In genomic region chr3:149604125-149604851, GRCh38 we compare ENCODE assay signal across 14 cellular contexts. TPM values are rescaled to one million over a fixed set of nuclear protein-coding genes. Genes with fewer than 3 reads are reported as not detected.
DNase-seq lines count a peak whose midpoint lies in the region; ATAC-seq, FAIRE-seq and TF ChIP-seq lines count a peak whose summit lies in the region.
"Had no signal": no experiment of that assay in that cellular context is flagged by ENCODE, and none has a peak within 500 bp of the region (broad histone marks: within the 10 kb centered on the region; RNA-seq: fewer than 3 reads in every experiment).

No MANE protein-coding gene starts in this region.

- H3K9me3 ChIP-seq in A549 = no peaks in the 10 kb centered on the region
- H3K9me3 ChIP-seq in HCT116 (ENCODE audit: control insufficient read depth in 1 of 2, insufficient read depth in 1 of 2, low read depth in 1 of 2, low read length in 2 of 2) = no peaks in the 10 kb centered on the region
- no peaks in the 10 kb centered on the region for H3K9me3 ChIP-seq in mammary epithelial cell (replicated peaks; ENCODE audit: insufficient read depth, low read length)
- no peaks in the 10 kb centered on the region for H3K9me3 ChIP-seq in kidney (ENCODE audit: control insufficient read depth in 1 of 2, low read length in 2 of 2)

- CTCF ChIA-PET in A549 (lab: Yijun Ruan, JAX) = interaction anchor here (0.6 to 2.3 kb wide), 9 partner anchors 16 to 204 kb away, joined by 3 to 6 read pairs (median 4); partner anchors contain the start of gene COMMD2
- CTCF ChIA-PET in HCT116 (lab: Charles Lee) = no interaction called here
- CTCF ChIA-PET in mammary epithelial cell (lab: Charles Lee; ENCODE audit: low non-redundant PET) = interaction anchor here (0.6 kb wide), 1 partner anchor 149 kb away, joined by 6 read pairs; no protein-coding TSS in a partner anchor
- CTCF ChIA-PET in activated CD8-positive, alpha-beta T cell treated with anti-CD3 and anti-CD28 coated beads for 36 hours (lab: Charles Lee) = no interaction called here

- H3K4me3 ChIP-seq in A549 (no peak overlapping the region), HCT116 (replicated peaks in 1 of 2; ENCODE audit: low read depth in 1 of 2, low read length in 2 of 2) (no peak overlapping the region), mammary epithelial cell (replicated peaks in 1 of 3; ENCODE audit: insufficient read depth in 1 of 3, low read depth in 2 of 3, low read length in 3 of 3) (no peak overlapping the region), mesendoderm (ENCODE audit: low read length) (no peak overlapping the region), kidney (ENCODE audit: low read length in 2 of 2) (no peak overlapping the region)

- no peak overlapping the region for H3K4me3 Mint-ChIP-seq in activated CD8-positive, alpha-beta T cell treated with anti-CD3 and anti-CD28 coated beads for 36 hours
- H3K4me3 Mint-ChIP-seq: activated CD8-positive, alpha-beta T cell treated with anti-CD3 and anti-CD28 coated beads, Interleukin-2, amount 10 ng/mL, durations not matched to agents 7 days and 5 days; activated naive CD4-positive, alpha-beta T cell treated with anti-CD3 and anti-CD28 coated beads, Interleukin-2, amount 50 U/mL, for 24 hours; B cell had no signal

- H3K27me3 ChIP-seq in HCT116 (ENCODE audit: insufficient read depth, low read length) (no peaks in the 10 kb centered on the region), mammary epithelial cell (ENCODE audit: insufficient read depth, low read length) (no peaks in the 10 kb centered on the region), mesendoderm (ENCODE audit: insufficient read depth, low read length, poor library complexity) (no peaks in the 10 kb centered on the region)

- H2AFZ ChIP-seq in HCT116 (ENCODE audit: low read depth, low read length, poor library complexity, severe bottlenecking) (no peak overlapping the region), mammary epithelial cell (ENCODE audit: low read depth, low read length) (no peak overlapping the region)

- H3K4me1 Mint-ChIP-seq in activated CD8-positive, alpha-beta T cell treated with anti-CD3 and anti-CD28 coated beads for 36 hours (ENCODE audit: low read depth) = no peaks in the 10 kb centered on the region
- H3K4me1 Mint-ChIP-seq: activated naive CD4-positive, alpha-beta T cell treated with anti-CD3 and anti-CD28 coated beads, Interleukin-2, amount 50 U/mL, for 24 hours had no signal

- H3K4me1 ChIP-seq in A549 = peaks cover 98% of the 10 kb centered on the region
- peaks cover 48 to 55% of the 10 kb centered on the region in 2 experiments for H3K4me1 ChIP-seq in HCT116 (ENCODE audit: control insufficient read depth in 1 of 2, insufficient read depth in 2 of 2, low read length in 2 of 2)
- H3K4me1 ChIP-seq in mammary epithelial cell (ENCODE audit: insufficient read depth, low read length) = peaks cover 23% of the 10 kb centered on the region
- peaks cover 3% of the 10 kb centered on the region for H3K4me1 ChIP-seq in mesendoderm (ENCODE audit: control insufficient read depth, low read depth, low read length)
- peaks cover 19 to 54% of the 10 kb centered on the region in 2 donors for H3K4me1 ChIP-seq in kidney (ENCODE audit: control insufficient read depth in 1 of 2, insufficient read depth in 1 of 2, low read depth in 1 of 2, low read length in 2 of 2)

- H3K36me3 ChIP-seq in HCT116 (ENCODE audit: control insufficient read depth in 1 of 2, insufficient read depth in 2 of 2, low read length in 2 of 2) (no peaks in the 10 kb centered on the region), mammary epithelial cell (ENCODE audit: insufficient read depth, low read length) (peaks cover 2% of the 10 kb centered on the region), mesendoderm (ENCODE audit: control insufficient read depth, insufficient read depth, low read length) (no peaks in the 10 kb centered on the region), kidney (ENCODE audit: control insufficient read depth in 1 of 2, insufficient read depth in 2 of 2, low read length in 2 of 2) (no peaks in the 10 kb centered on the region)

- no peak overlapping the region for H2BK5ac ChIP-seq in mesendoderm (ENCODE audit: low read length)

- H3K9ac ChIP-seq in HCT116 (ENCODE audit: low read length) (0 out of 2 replicates have a peak overlapping the region, but pooled peaks have one; percentile 6), mammary epithelial cell (ENCODE audit: insufficient read depth, low read length) (no peak overlapping the region), mesendoderm (ENCODE audit: low read length) (no peak overlapping the region), kidney (ENCODE audit: low read length in 2 of 2) (no peak overlapping the region)

- TF ChIP-seq POLR2A in A549 (IDR thresholded peaks at IDR 0.05; ENCODE audit: low read length) (no peak), HCT116 (IDR thresholded peaks at IDR 0.05; ENCODE audit: borderline replicate concordance, extremely low read depth, insufficient read depth, insufficient read length) (no peak)

- in situ Hi-C loops in mammary epithelial cell (cut with MboI; ENCODE audit: low sequenced_read_pairs in 2 of 2) = no loop called here

- RAD21 ChIA-PET in HCT116 (lab: Charles Lee; ENCODE audit: low non-redundant PET in 1 of 2, low total read pairs in 2 of 2, uncharacterized antibody in 2 of 2, unreplicated experiment in 2 of 2) = no interaction called here

- dilution Hi-C loops in mammary epithelial cell (cut with HindIII; ENCODE audit: low sequenced_read_pairs) = no loop called here

- no peak overlapping the region for H4K5ac ChIP-seq in mesendoderm (ENCODE audit: low read length)

- no peak overlapping the region for H2AK5ac ChIP-seq in mesendoderm (ENCODE audit: low read length)

- peaks cover 2% of the 10 kb centered on the region for H3K27me3 Mint-ChIP-seq in activated CD8-positive, alpha-beta T cell treated with anti-CD3 and anti-CD28 coated beads for 36 hours
- H3K27me3 Mint-ChIP-seq: activated naive CD4-positive, alpha-beta T cell treated with anti-CD3 and anti-CD28 coated beads, Interleukin-2, amount 50 U/mL, for 24 hours; B cell had no signal

- no peak for TF ChIP-seq RAD21 in A549 (conservative IDR thresholded peaks at IDR 0.05 in 1 of 2, IDR thresholded peaks at IDR 0.05 in 1 of 2)
- no peak for TF ChIP-seq RAD21 in HCT116 (IDR thresholded peaks at IDR 0.05; ENCODE audit: low read depth)

- H3K4me2 ChIP-seq in A549 (peak overlapping the region; percentile 77), HCT116 (ENCODE audit: low read length) (peak overlapping the region; percentile 51), mammary epithelial cell (ENCODE audit: insufficient read depth, low read depth, low read length) (no peak overlapping the region), mesendoderm (ENCODE audit: low read length) (no peak overlapping the region)

- peak overlapping the region; percentile 84 to 89 for H3K27ac ChIP-seq in A549
- H3K27ac ChIP-seq in HCT116 (ENCODE audit: low read depth, low read length) = peak overlapping the region; percentile 54
- peak overlapping the region; percentile 68 for H3K27ac ChIP-seq in mammary epithelial cell (ENCODE audit: insufficient read depth, low read depth, low read length)
- no peak overlapping the region for H3K27ac ChIP-seq in mesendoderm (ENCODE audit: low read depth, low read length)
- H3K27ac ChIP-seq in kidney (ENCODE audit: low read depth in 2 of 2, low read length in 2 of 2) = peak overlapping the region in 1 of 2 donors; percentile 8

- no peak overlapping the region for H3K4ac ChIP-seq in mesendoderm (ENCODE audit: low read depth, low read length)

- BruUV-seq in HCT116 (replicated peaks; lab: Mats Ljungman, UMichigan) (no TSS peak), mammary epithelial cell (replicated peaks; lab: Mats Ljungman, UMichigan) (no TSS peak)

- no peak overlapping the region for H4K8ac ChIP-seq in mesendoderm (ENCODE audit: low read depth, low read length)

- no peak overlapping the region for H3K27ac Mint-ChIP-seq in activated CD8-positive, alpha-beta T cell treated with anti-CD3 and anti-CD28 coated beads for 36 hours
- H3K27ac Mint-ChIP-seq: activated CD8-positive, alpha-beta T cell treated with anti-CD3 and anti-CD28 coated beads, Interleukin-2, amount 10 ng/mL, durations not matched to agents 7 days and 5 days; activated naive CD4-positive, alpha-beta T cell treated with anti-CD3 and anti-CD28 coated beads, Interleukin-2, amount 50 U/mL, for 24 hours; B cell had no signal

- no peak overlapping the region for H3K23ac ChIP-seq in mesendoderm (ENCODE audit: low read length)

- no peak overlapping the region for H2BK15ac ChIP-seq in mesendoderm (replicated peaks; ENCODE audit: low read depth)

- 61% methylated on average over 3 of the region's 3 CpGs for WGBS in A549 (ENCODE audit: missing lambda C conversion rate)
- 48% methylated on average over 3 of the region's 3 CpGs for WGBS in mammary epithelial cell (ENCODE audit: low coverage, missing lambda C conversion rate)
- WGBS in mesendoderm (ENCODE audit: extremely low coverage, insufficient coverage, low lambda C conversion rate) = no CpG with 5 or more reads among the region's 3 CpGs

- H2BK120ac ChIP-seq in mesendoderm (ENCODE audit: low read depth, low read length) = no peak overlapping the region

- intact Hi-C loops in HCT116 (cut with micrococcal nuclease) = no loop called here
- intact Hi-C loops in mammary epithelial cell (cut with micrococcal nuclease) = no loop called here
- intact Hi-C loops in activated CD8-positive, alpha-beta T cell treated with anti-CD3 and anti-CD28 coated beads for 36 hours (cut with micrococcal nuclease) = no loop called here
- intact Hi-C loops in kidney (cut with DNase I) = no loop called here

- no peak overlapping the region for H3K56ac ChIP-seq in mesendoderm (ENCODE audit: low read length)

- H4K20me1 ChIP-seq in HCT116 (ENCODE audit: insufficient read depth) (no peaks in the 10 kb centered on the region), mammary epithelial cell (ENCODE audit: insufficient read depth, low read length) (no peaks in the 10 kb centered on the region)

- no peaks in the 10 kb centered on the region for H3K9me3 Mint-ChIP-seq in activated CD8-positive, alpha-beta T cell treated with anti-CD3 and anti-CD28 coated beads for 36 hours
- H3K9me3 Mint-ChIP-seq: activated naive CD4-positive, alpha-beta T cell treated with anti-CD3 and anti-CD28 coated beads, Interleukin-2, amount 50 U/mL, for 24 hours had no signal

- no peaks in the 10 kb centered on the region for H3K9me2 ChIP-seq in HCT116 (ENCODE audit: insufficient read depth)

- H3K36me3 Mint-ChIP-seq in activated CD8-positive, alpha-beta T cell treated with anti-CD3 and anti-CD28 coated beads for 36 hours (ENCODE audit: low read depth) = no peaks in the 10 kb centered on the region
- H3K36me3 Mint-ChIP-seq: activated naive CD4-positive, alpha-beta T cell treated with anti-CD3 and anti-CD28 coated beads, Interleukin-2, amount 50 U/mL, for 24 hours had no signal

- H3K79me1 ChIP-seq in mesendoderm (ENCODE audit: low read length) = peaks cover 9% of the 10 kb centered on the region

- peaks cover 58% of the 10 kb centered on the region for H3K79me2 ChIP-seq in HCT116 (ENCODE audit: insufficient read depth, low read length)
- H3K79me2 ChIP-seq in mammary epithelial cell (ENCODE audit: insufficient read depth, low read length) = peaks cover 86% of the 10 kb centered on the region
- H3K79me2 ChIP-seq in mesendoderm (ENCODE audit: control insufficient read depth, insufficient read depth, low read length) = no peaks in the 10 kb centered on the region

- no peak overlapping the region for H3K18ac ChIP-seq in mesendoderm (ENCODE audit: low read length)

- FAIRE-seq in A549 (lab: Jason Lieb, UNC) = no peak
- FAIRE-seq in kidney (lab: Jason Lieb, UNC) = no peak

- ATAC-seq in A549 = peak; percentile 44 to 48; a peak in 4 of 6 replicates
- peak; percentile 27; the same call in 1 of the 2 replicates for ATAC-seq in HCT116
- ATAC-seq in activated CD8-positive, alpha-beta T cell treated with anti-CD3 and anti-CD28 coated beads for 36 hours = no peak
- ATAC-seq: activated CD8-positive, alpha-beta T cell treated with anti-CD3 and anti-CD28 coated beads, Interleukin-2, amount 10 ng/mL, durations not matched to agents 7 days and 5 days had no signal

- TF ChIP-seq CTCF in A549 (IDR thresholded peaks at IDR 0.05) (no peak), HCT116 (IDR thresholded peaks at IDR 0.05 in 2 of 3, conservative IDR thresholded peaks at IDR 0.05 in 1 of 3; ENCODE audit: borderline replicate concordance in 1 of 3, insufficient read depth in 1 of 3, low read depth in 2 of 3, low read length in 2 of 3) (no peak), mammary epithelial cell (conservative IDR thresholded peaks at IDR 0.05 in 1 of 2, IDR thresholded peaks at IDR 0.05 in 1 of 2; ENCODE audit: extremely low read depth in 1 of 2, insufficient read depth in 1 of 2, low read depth in 1 of 2, low read length in 2 of 2) (no peak), kidney (IDR thresholded peaks at IDR 0.05; ENCODE audit: borderline replicate concordance, extremely low read depth, insufficient read depth) (no peak)
- TF ChIP-seq CTCF in activated CD8-positive, alpha-beta T cell treated with anti-CD3 and anti-CD28 coated beads for 36 hours (IDR thresholded peaks at IDR 0.05) = no peak

- TF ChIP-seq EP300 in A549 (IDR thresholded peaks at IDR 0.05) = no peak

- POLR2A ChIA-PET in A549 (lab: Yijun Ruan, JAX) (interaction anchor here (0.6 to 2.2 kb wide), 7 partner anchors 10 to 595 kb away, joined by 3 to 31 read pairs (median 3); partner anchors contain the start of gene WWTR1), HCT116 (lab: Charles Lee) (no interaction called here)
- POLR2A ChIA-PET in activated CD8-positive, alpha-beta T cell treated with anti-CD3 and anti-CD28 coated beads for 36 hours (lab: Charles Lee) = interaction anchor here (0.6 kb wide), 1 partner anchor 30 kb away, joined by 4 read pairs; no protein-coding TSS in a partner anchor

- DNase-seq in A549 (ENCODE audit: low read depth in 1 of 2, low spot score in 1 of 2) = no peak
- DNase-seq in HCT116 (ENCODE audit: low read depth, low spot score) = no peak
- DNase-seq in mammary epithelial cell = no peak
- DNase-seq in mesendoderm = peak; percentile 62
- DNase-seq in foreskin melanocyte = no peak
- no peak for DNase-seq in activated CD8-positive, alpha-beta T cell treated with anti-CD3 and anti-CD28 coated beads for 36 hours
- DNase-seq in kidney = no peak
- no peak for DNase-seq in stimulated activated CD4-positive, alpha-beta T cell treated with anti-CD3 and anti-CD28 coated beads, Interleukin-12 subunit alpha, Interleukin-12 subunit beta, amount 100 ng/mL, for 4 hours
- DNase-seq: activated CD8-positive, alpha-beta T cell treated with anti-CD3 and anti-CD28 coated beads, Interleukin-2, amount 10 ng/mL, durations not matched to agents 7 days and 5 days; NCI-H748 treated with DMSO at 0.1 percent for 48 hours; stimulated activated naive CD4-positive, alpha-beta T cell; T-helper 1 cell had no signal

RNA-seq across cellular contexts. Expression of gene WWTR1, which starts 53.5 kb away (rescaled TPM):
- polyA plus RNA-seq in A549 (2011; rRNA removed) (164 and 216 TPM in 2 replicates), A549 (2017; fragmentation: RNase III; extraction: RNeasy Plus Mini Kit Qiagen cat#74134 plus additional on column Dnase treatment) (93.9 to 103 TPM (median 99.7 TPM) in 3 replicates), mammary epithelial cell (76.3 TPM), kidney (ENCODE audit: insufficient read depth, low read depth, low replicate concordance) (23.3 TPM)
- 83.5 and 88.4 TPM in 2 replicates for polyA plus RNA-seq in A549 (2012; cell fraction: cytosol; rRNA removed)
- polyA plus RNA-seq in A549 (2012; cell fraction: nucleus; rRNA removed) = 88.2 and 134 TPM in 2 replicates
- 192 and 265 TPM in 2 replicates for polyA minus RNA-seq in A549 (2011; rRNA and poly(A)+ RNA removed)
- total RNA-seq in HCT116 (2021; ENCODE audit: unreplicated experiment) (46.9 TPM), mammary epithelial cell (10 to 100 TPM; 56.1 to 58.0 TPM), kidney (117 TPM)
- 33.2 and 44.9 TPM in 2 replicates for polyA plus RNA-seq in HCT116 (2012)
- polyA minus RNA-seq in mammary epithelial cell = 149 TPM
- 25.5 TPM for polyA plus RNA-seq in mesendoderm (2013, experiment 1 of 2)
- 25.1 TPM for polyA plus RNA-seq in mesendoderm (2013, experiment 2 of 2)
- under 1 TPM; 0.40 to 0.63 TPM for total RNA-seq in activated CD8-positive, alpha-beta T cell treated with anti-CD3 and anti-CD28 coated beads for 36 hours

Comparison
In these comparisons a context has a peak if more than half of its experiments do, and no peak if none do; other contexts are left out.
1. H3K4me2 ChIP-seq: peak in A549 (single experiment) and HCT116 (single experiment); none in mammary epithelial cell (single experiment) and mesendoderm (single experiment).
2. RNA of gene WWTR1, which starts 53.5 kb away (total RNA-seq): 117 TPM in kidney (single experiment), 56.1 to 58.0 TPM in mammary epithelial cell and 46.9 TPM in HCT116 (single experiment); 0.40 to 0.63 TPM in activated CD8-positive, alpha-beta T cell treated with anti-CD3 and anti-CD28 coated beads for 36 hours; every median in the first group is over 10 times any median in the second.
3. CTCF ChIA-PET loops: an anchor here in A549 (0.6 to 2.3 kb wide) and mammary epithelial cell (0.6 kb wide); none called in HCT116 and activated CD8-positive, alpha-beta T cell treated with anti-CD3 and anti-CD28 coated beads for 36 hours.